Comparison of ENCODE assay signal across 8 cellular contexts in genomic region chr1:7355646-7356045, GRCh38.
"Had no signal": no experiment of that assay in that cellular context is flagged by ENCODE, and none has a peak within 500 bp of the region (broad histone marks: within the 10 kb centered on the region; RNA-seq: fewer than 3 reads in every experiment).

No MANE protein-coding gene starts in this region.

- H3K4me3 ChIP-seq: GM12878 had no signal

- DNase-seq: GDM1, GF-D8 had no signal

- ATAC-seq: GM12878 had no signal

- FAIRE-seq: G401.6, GM12878, GM12891, GM12892, GM18507, GM19239 had no signal
